ENCODE assay signal across 17 cellular contexts in the genomic region with DNA sequence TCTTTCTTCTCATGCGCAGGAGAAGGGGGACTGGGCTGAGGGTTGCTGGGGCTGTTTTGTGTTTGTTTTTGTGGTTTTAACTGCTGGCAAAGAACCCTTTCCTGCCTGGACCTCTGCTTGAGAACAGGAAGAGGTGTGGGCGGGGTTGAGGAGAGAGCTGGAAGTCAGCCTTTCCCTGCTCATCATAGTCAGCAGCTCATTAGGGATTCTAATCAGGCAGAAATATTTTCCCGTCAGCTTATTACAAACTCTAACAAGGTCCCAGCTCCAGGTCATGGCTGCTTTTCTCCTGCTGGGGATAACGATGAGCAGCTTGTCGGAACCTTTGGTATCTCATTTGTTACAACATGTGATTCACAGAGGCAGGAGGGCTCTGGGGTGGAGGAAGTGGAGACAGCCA.
DNase-seq lines count a peak whose midpoint lies in the region; ATAC-seq, FAIRE-seq and TF ChIP-seq lines count a peak whose summit lies in the region.
"Had no signal": no experiment of that assay in that cellular context is flagged by ENCODE, and none has a peak within 500 bp of the region (broad histone marks: within the 10 kb centered on the region; RNA-seq: fewer than 3 reads in every experiment).

No MANE protein-coding gene starts in this region.

- no peak for ATAC-seq in GM18861 (IDR thresholded peaks at IDR 0.05; ENCODE audit: unreplicated experiment)
- ATAC-seq: foreskin keratinocyte; SK-N-SH treated with all-trans-retinoic acid at 6 μM for 48 hours; stimulated activated naive CD8-positive, alpha-beta T cell treated with anti-CD3 and anti-CD28 coated beads, Interleukin-15, amount 100 ng/mL, for 72 hours had no signal

- intact Hi-C loops in prostate gland (cut with DNase I): no loop called here

- H3K4me2 ChIP-seq in osteoblast (ENCODE audit: insufficient read depth, low read length): peak overlapping the region; percentile 19

- no peak overlapping the region for H3K4me3 ChIP-seq in bronchial epithelial cell (ENCODE audit: low read depth, low read length)
- H3K4me3 ChIP-seq in osteoblast (ENCODE audit: insufficient read depth, low read length): no peak overlapping the region
- no peak overlapping the region for H3K4me3 ChIP-seq in prostate gland

- DNase-seq in Daoy (ENCODE audit: low read depth): peak; percentile 56
- DNase-seq in NCI-H1105 treated with DMSO at 0.1 percent for 48 hours (lab: John Stamatoyannopoulos, UW): peak; percentile 21
- DNase-seq in bronchial epithelial cell (ENCODE audit: low read depth): peak; percentile 22
- no peak for DNase-seq in osteoblast (ENCODE audit: insufficient read length, low spot score, missing footprints)
- no peak for DNase-seq in prostate gland (ENCODE audit: low spot score)
- DNase-seq in OCI-M1 (lab: John Stamatoyannopoulos, UW): no peak
- DNase-seq: activated CD8-positive, alpha-beta memory T cell treated with anti-CD3 and anti-CD28 coated beads, Interleukin-2, amount 50 U/mL, for 48 hours; activated naive CD8-positive, alpha-beta T cell treated with anti-CD3 and anti-CD28 coated beads, Interleukin-2, amount 10 ng/mL, durations not matched to agents 7 days and 5 days; CD4-positive, alpha-beta memory T cell; foreskin keratinocyte; IMR-90; NCI-H187; NK-92 treated with Interleukin-12 subunit alpha and Interleukin-12 subunit beta, amount 100 ng/mL, for 24 hours; stimulated activated naive CD8-positive, alpha-beta T cell treated with anti-CD3 and anti-CD28 coated beads, Interleukin-15, amount 100 ng/mL, for 72 hours had no signal

- peak overlapping the region; percentile 62 for H2AFZ ChIP-seq in osteoblast (ENCODE audit: low read length)

- FAIRE-seq in bronchial epithelial cell (lab: Jason Lieb, UNC): no peak

- H3K27ac ChIP-seq in osteoblast (ENCODE audit: low read depth, low read length) (no peak overlapping the region), prostate gland (no peak overlapping the region)
- H3K27ac ChIP-seq: foreskin keratinocyte, neutrophil had no signal

- no peaks in the 10 kb centered on the region for H4K20me1 ChIP-seq in osteoblast (ENCODE audit: insufficient read depth, low read length)

- no peaks in the 10 kb centered on the region for H3K36me3 ChIP-seq in bronchial epithelial cell (ENCODE audit: control insufficient read depth, insufficient read depth, low read length)
- H3K36me3 ChIP-seq in osteoblast (ENCODE audit: insufficient read depth, low read length): no peaks in the 10 kb centered on the region
- no peaks in the 10 kb centered on the region for H3K36me3 ChIP-seq in prostate gland
- H3K36me3 ChIP-seq: neutrophil had no signal

- H3K27me3 ChIP-seq in bronchial epithelial cell (ENCODE audit: control insufficient read depth, insufficient read depth, low read length) (no peaks in the 10 kb centered on the region), osteoblast (ENCODE audit: insufficient read depth, low read length) (peaks cover 13% of the 10 kb centered on the region), prostate gland (replicated peaks; ENCODE audit: insufficient read depth) (no peaks in the 10 kb centered on the region)

- H3K79me2 ChIP-seq in osteoblast (ENCODE audit: insufficient read depth, low read length): no peaks in the 10 kb centered on the region

- TF ChIP-seq POLR2A in prostate gland (IDR thresholded peaks at IDR 0.05): no peak

- TF ChIP-seq CTCF in bronchial epithelial cell (IDR thresholded peaks at IDR 0.05; ENCODE audit: insufficient read depth, low read length, severe bottlenecking) (no peak), osteoblast (IDR thresholded peaks at IDR 0.05; ENCODE audit: extremely low read depth, low read depth, low read length) (no peak), prostate gland (IDR thresholded peaks at IDR 0.05) (no peak)

- no peaks in the 10 kb centered on the region for H3K9me3 ChIP-seq in osteoblast (ENCODE audit: low read depth, low read length)
- H3K9me3 ChIP-seq in prostate gland: no peaks in the 10 kb centered on the region
- H3K9me3 ChIP-seq: neutrophil had no signal

- 55% methylated on average over 5 of the region's 5 CpGs for WGBS in prostate gland

- H3K4me1 ChIP-seq in osteoblast (ENCODE audit: insufficient read depth, low read length): peaks cover 34% of the 10 kb centered on the region
- no peaks in the 10 kb centered on the region for H3K4me1 ChIP-seq in prostate gland (replicated peaks)
- H3K4me1 ChIP-seq: foreskin keratinocyte had no signal

Comparison
In these comparisons a context has a peak if more than half of its experiments do, and no peak if none do; other contexts are left out.
1. DNase-seq: peak in Daoy (single experiment), NCI-H1105 treated with DMSO at 0.1 percent for 48 hours (single experiment) and bronchial epithelial cell (single experiment); none in osteoblast (single experiment), prostate gland (single experiment) and OCI-M1 (single experiment).